9 cellular contexts compared by ENCODE assay signal in genomic region chr19:35746556-35746955, GRCh38. TPM values are rescaled to one million over a fixed set of nuclear protein-coding genes. Genes with fewer than 3 reads are reported as not detected.
DNase-seq lines count a peak whose midpoint lies in the region; ATAC-seq lines count a peak whose summit lies in the region.
"Had no signal": no experiment of that assay in that cellular context is flagged by ENCODE, and none has a peak within 500 bp of the region (broad histone marks: within the 10 kb centered on the region; RNA-seq: fewer than 3 reads in every experiment).

No MANE protein-coding gene starts in this region.

- no peaks in the 10 kb centered on the region for H3K9me3 Mint-ChIP-seq in activated naive CD4-positive, alpha-beta T cell treated with anti-CD3 and anti-CD28 coated beads for 36 hours
- H3K9me3 Mint-ChIP-seq in activated CD4-positive, alpha-beta memory T cell treated with anti-CD3 and anti-CD28 coated beads, Interleukin-2, amount 10 ng/mL, durations not matched to agents 7 days and 5 days, result no peaks in the 10 kb centered on the region

- H3K27me3 ChIP-seq in iPS-15b (ENCODE audit: control insufficient read depth, insufficient read depth, low read length) (no peaks in the 10 kb centered on the region), stomach smooth muscle (ENCODE audit: control insufficient read depth in 1 of 2, insufficient read depth in 2 of 2, low read length in 2 of 2) (no peaks in the 10 kb centered on the region)

- H3K4me1 ChIP-seq in iPS-15b (ENCODE audit: control insufficient read depth, insufficient read depth, low read length) (peaks cover 4% of the 10 kb centered on the region), stomach smooth muscle (ENCODE audit: control insufficient read depth, insufficient read depth, low read length) (peaks cover 47% of the 10 kb centered on the region)

- H3K9ac ChIP-seq in iPS-15b (ENCODE audit: low read depth, low read length), result no peak overlapping the region
- no peak overlapping the region for H3K9ac ChIP-seq in stomach smooth muscle (ENCODE audit: low read length in 2 of 2)

- no peaks in the 10 kb centered on the region for H3K36me3 ChIP-seq in iPS-15b (ENCODE audit: control insufficient read depth, insufficient read depth, low read length)
- peaks cover 7 to 8% of the 10 kb centered on the region in 2 donors for H3K36me3 ChIP-seq in stomach smooth muscle (ENCODE audit: control insufficient read depth in 2 of 2, insufficient read depth in 2 of 2, low read length in 2 of 2)

- H3K4me3 ChIP-seq in iPS-15b (ENCODE audit: low read depth, low read length), result peak overlapping the region; percentile 86
- peak overlapping the region; percentile 80 to 94 for H3K4me3 ChIP-seq in stomach smooth muscle (ENCODE audit: low read length in 2 of 2)

- H3K9me3 ChIP-seq in iPS-15b (ENCODE audit: control insufficient read depth, insufficient read depth, low read length) (no peaks in the 10 kb centered on the region), stomach smooth muscle (ENCODE audit: control insufficient read depth in 2 of 2, low read length in 2 of 2) (no peaks in the 10 kb centered on the region)

- POLR2A ChIA-PET in activated CD4-positive, alpha-beta memory T cell treated with anti-CD3 and anti-CD28 coated beads, Interleukin-2, amount 10 ng/mL, durations not matched to agents 7 days and 5 days (lab: Charles Lee), result interaction anchor here (2.2 to 5.4 kb wide), 4 partner anchors 10 to 44 kb away, joined by 11 to 46 read pairs (median 16); partner anchors contain the start of genes HSPB6 and KMT2B

- no peak for ATAC-seq in GM18502 (IDR thresholded peaks at IDR 0.05; ENCODE audit: poor library complexity, unreplicated experiment)
- no peak for ATAC-seq in GM19324 (IDR thresholded peaks at IDR 0.05; ENCODE audit: low FRiP score, unreplicated experiment)

- no peak for DNase-seq in activated naive CD4-positive, alpha-beta T cell treated with anti-CD3 and anti-CD28 coated beads for 36 hours
- DNase-seq in activated naive CD4-positive, alpha-beta T cell treated with anti-CD3 and anti-CD28 coated beads, Interleukin-2, amount 50 U/mL, for 16 hours, result no peak
- no peak for DNase-seq in activated CD4-positive, alpha-beta memory T cell treated with anti-CD3 and anti-CD28 coated beads, Interleukin-2, amount 10 ng/mL, durations not matched to agents 7 days and 5 days
- DNase-seq in activated gamma-delta T cell (lab: John Stamatoyannopoulos, UW), result no peak
- DNase-seq: NCI-H1048 had no signal

- no peak overlapping the region for H3K27ac ChIP-seq in stomach smooth muscle (ENCODE audit: low read length)

- intact Hi-C loops in activated naive CD4-positive, alpha-beta T cell treated with anti-CD3 and anti-CD28 coated beads for 36 hours (cut with micrococcal nuclease), result loop anchor here (5.0 to 10.0 kb wide), 2 partner anchors 398 to 741 kb away; partner anchors contain the start of genes CAPNS1 and ZNF566

- CTCF ChIA-PET in activated naive CD4-positive, alpha-beta T cell treated with anti-CD3 and anti-CD28 coated beads for 36 hours (lab: Charles Lee), result no interaction called here
- CTCF ChIA-PET in activated CD4-positive, alpha-beta memory T cell treated with anti-CD3 and anti-CD28 coated beads, Interleukin-2, amount 10 ng/mL, durations not matched to agents 7 days and 5 days (lab: Charles Lee), result interaction anchor here (0.7 to 1.7 kb wide), 3 partner anchors 16 to 54 kb away, joined by 3 to 4 read pairs (median 3); no protein-coding TSS in a partner anchor

- H3K4me3 Mint-ChIP-seq in activated naive CD4-positive, alpha-beta T cell treated with anti-CD3 and anti-CD28 coated beads for 36 hours, result peak overlapping the region; percentile 96
- H3K4me3 Mint-ChIP-seq in activated CD4-positive, alpha-beta memory T cell treated with anti-CD3 and anti-CD28 coated beads, Interleukin-2, amount 10 ng/mL, durations not matched to agents 7 days and 5 days, result peak overlapping the region; percentile 95

- peaks cover 12% of the 10 kb centered on the region for H3K36me3 Mint-ChIP-seq in activated naive CD4-positive, alpha-beta T cell treated with anti-CD3 and anti-CD28 coated beads for 36 hours (ENCODE audit: low read depth)
- H3K36me3 Mint-ChIP-seq in activated CD4-positive, alpha-beta memory T cell treated with anti-CD3 and anti-CD28 coated beads, Interleukin-2, amount 10 ng/mL, durations not matched to agents 7 days and 5 days (ENCODE audit: low read depth), result peaks cover 21% of the 10 kb centered on the region

- H3K4me1 Mint-ChIP-seq in activated naive CD4-positive, alpha-beta T cell treated with anti-CD3 and anti-CD28 coated beads for 36 hours (ENCODE audit: low read depth), result peaks cover 58% of the 10 kb centered on the region
- H3K4me1 Mint-ChIP-seq in activated CD4-positive, alpha-beta memory T cell treated with anti-CD3 and anti-CD28 coated beads, Interleukin-2, amount 10 ng/mL, durations not matched to agents 7 days and 5 days, result peaks cover 64% of the 10 kb centered on the region

- H3K27ac Mint-ChIP-seq in activated naive CD4-positive, alpha-beta T cell treated with anti-CD3 and anti-CD28 coated beads for 36 hours, result peak overlapping the region; percentile 99
- peak overlapping the region; percentile 99 for H3K27ac Mint-ChIP-seq in activated CD4-positive, alpha-beta memory T cell treated with anti-CD3 and anti-CD28 coated beads, Interleukin-2, amount 10 ng/mL, durations not matched to agents 7 days and 5 days

- no peaks in the 10 kb centered on the region for H3K27me3 Mint-ChIP-seq in activated naive CD4-positive, alpha-beta T cell treated with anti-CD3 and anti-CD28 coated beads for 36 hours (ENCODE audit: low read depth)
- H3K27me3 Mint-ChIP-seq in activated CD4-positive, alpha-beta memory T cell treated with anti-CD3 and anti-CD28 coated beads, Interleukin-2, amount 10 ng/mL, durations not matched to agents 7 days and 5 days, result no peaks in the 10 kb centered on the region

RNA-seq across cellular contexts. Expression of gene PSENEN, which starts 1.1 kb away (rescaled TPM):
- total RNA-seq in activated naive CD4-positive, alpha-beta T cell treated with anti-CD3 and anti-CD28 coated beads for 36 hours, result 10 to 100 TPM; 32.4 to 37.7 TPM
- total RNA-seq in activated CD4-positive, alpha-beta memory T cell treated with anti-CD3 and anti-CD28 coated beads, Interleukin-2, amount 10 ng/mL, durations not matched to agents 7 days and 5 days, result 10 to 100 TPM; 48.1 to 51.3 TPM

RNA-seq across cellular contexts. Expression of gene U2AF1L4, which starts 1.3 kb away (rescaled TPM):
- 10 to 100 TPM; 41.8 to 44.2 TPM for total RNA-seq in activated naive CD4-positive, alpha-beta T cell treated with anti-CD3 and anti-CD28 coated beads for 36 hours
- 10 to 100 TPM; 35.5 to 36.2 TPM for total RNA-seq in activated CD4-positive, alpha-beta memory T cell treated with anti-CD3 and anti-CD28 coated beads, Interleukin-2, amount 10 ng/mL, durations not matched to agents 7 days and 5 days

RNA-seq across cellular contexts. Expression of gene LIN37, which starts 1.8 kb away (rescaled TPM):
- 1 to 10 TPM; 5.7 to 9.7 TPM for total RNA-seq in activated naive CD4-positive, alpha-beta T cell treated with anti-CD3 and anti-CD28 coated beads for 36 hours
- 10 to 100 TPM; 13.1 to 16.2 TPM for total RNA-seq in activated CD4-positive, alpha-beta memory T cell treated with anti-CD3 and anti-CD28 coated beads, Interleukin-2, amount 10 ng/mL, durations not matched to agents 7 days and 5 days

RNA-seq across cellular contexts. Expression of gene IGFLR1, which starts 4.3 kb away (rescaled TPM):
- total RNA-seq in activated naive CD4-positive, alpha-beta T cell treated with anti-CD3 and anti-CD28 coated beads for 36 hours, result 10 to 100 TPM; 51.0 to 52.8 TPM
- 10 to 100 TPM; 78.9 to 90.5 TPM for total RNA-seq in activated CD4-positive, alpha-beta memory T cell treated with anti-CD3 and anti-CD28 coated beads, Interleukin-2, amount 10 ng/mL, durations not matched to agents 7 days and 5 days

RNA-seq across cellular contexts. Expression of gene HSPB6, which starts 10.3 kb away (rescaled TPM):
- under 1 TPM; 0.40 to 0.55 TPM for total RNA-seq in activated naive CD4-positive, alpha-beta T cell treated with anti-CD3 and anti-CD28 coated beads for 36 hours
- under 1 TPM in 1 of 2 experiments, not detected in 1; 0.48 TPM for total RNA-seq in activated CD4-positive, alpha-beta memory T cell treated with anti-CD3 and anti-CD28 coated beads, Interleukin-2, amount 10 ng/mL, durations not matched to agents 7 days and 5 days
